Comparison of ENCODE assay signal across 8 cellular contexts in genomic region chr1:63327417-63328139, GRCh38. TPM values are rescaled to one million over a fixed set of nuclear protein-coding genes. Genes with fewer than 3 reads are reported as not detected.
DNase-seq lines count a peak whose midpoint lies in the region; ATAC-seq, FAIRE-seq and TF ChIP-seq lines count a peak whose summit lies in the region.

No MANE protein-coding gene starts in this region.

- H3K9me3 ChIP-seq in tibial artery = no peaks in the 10 kb centered on the region

- DNase-seq in Ammon's horn (ENCODE audit: low spot score) = peak; percentile 16
- DNase-seq in GM10266 (ENCODE audit: extremely low spot score) = peak; percentile 85
- peak; percentile 83 for DNase-seq in HT-29 (ENCODE audit: low spot score)
- peak; percentile 57 for DNase-seq in RCC 7860 (ENCODE audit: low spot score)
- DNase-seq in T47D (ENCODE audit: low read depth in 1 of 2, low spot score in 1 of 2) = peak; percentile 64 to 79
- DNase-seq in kidney epithelial cell (ENCODE audit: low read depth) = no peak
- no peak for DNase-seq in tibial artery

- no peak overlapping the region for H3K27ac ChIP-seq in tibial artery

- TF ChIP-seq CTCF in GM10266 (IDR thresholded peaks at IDR 0.05; ENCODE audit: control insufficient read depth, insufficient read depth, low read depth, missing control alignments) = peak; percentile 87
- peak; percentile 83 for TF ChIP-seq CTCF in kidney epithelial cell (IDR thresholded peaks at IDR 0.05; ENCODE audit: insufficient read depth, low read length, poor library complexity, severe bottlenecking)
- TF ChIP-seq CTCF in tibial artery (IDR thresholded peaks at IDR 0.05) = peak; percentile 36 to 49

- intact Hi-C loops in tibial artery (cut with DNase I; ENCODE audit: low total_unique reads) = no loop called here

- H3K4me3 ChIP-seq in kidney epithelial cell (ENCODE audit: low read depth, low read length) (no peak overlapping the region), tibial artery (no peak overlapping the region)

- H3K27me3 ChIP-seq in kidney epithelial cell (ENCODE audit: control insufficient read depth, insufficient read depth, low read length) (peaks cover 84% of the 10 kb centered on the region), tibial artery (peaks cover 11 to 95% of the 10 kb centered on the region in 2 donors)

- FAIRE-seq in RCC 7860 (lab: Jason Lieb, UNC) = peak; percentile 4

- H3K36me3 ChIP-seq in kidney epithelial cell (ENCODE audit: control insufficient read depth, insufficient read depth, low read length) = no peaks in the 10 kb centered on the region
- no peaks in the 10 kb centered on the region for H3K36me3 ChIP-seq in tibial artery

- peaks cover 0 to 29% (median 17%) of the 10 kb centered on the region in 4 donors for H3K4me1 ChIP-seq in tibial artery

- ATAC-seq in GM18861 (IDR thresholded peaks at IDR 0.05; ENCODE audit: unreplicated experiment) = no peak

- in situ Hi-C loops in T47D (cut with HindIII; ENCODE audit: low pct_unique_long_range_greater_than_20kb, low sequenced_read_pairs) = no loop called here

RNA-seq across cellular contexts. Expression of gene FOXD3, which starts 5.2 kb away (rescaled TPM):
- total RNA-seq in HT-29 (2014; rRNA removed; shearing (Covaris generic)) = not detected in 2 replicates
- total RNA-seq in kidney epithelial cell = not detected in 2 replicates

RNA-seq across cellular contexts. Expression of gene ALG6, which starts 39.8 kb away (rescaled TPM):
- total RNA-seq in HT-29 (2014; rRNA removed; shearing (Covaris generic)) = 4.5 and 5.4 TPM in 2 replicates
- total RNA-seq in kidney epithelial cell = 10.6 and 14.5 TPM in 2 replicates

Comparison
In these comparisons a context has a peak if more than half of its experiments do, and no peak if none do; other contexts are left out.
1. DNase-seq: peak in Ammon's horn (single experiment), GM10266 (single experiment), HT-29 (single experiment), RCC 7860 (single experiment) and T47D (2 of 2); none in kidney epithelial cell (single experiment) and tibial artery (0 of 2).
2. Peak in every context shown above with its lines, with median percentiles within 50 percentile points of each other: CTCF ChIP-seq.